Comparison of ENCODE assay signal across 16 cellular contexts in the genomic region with DNA sequence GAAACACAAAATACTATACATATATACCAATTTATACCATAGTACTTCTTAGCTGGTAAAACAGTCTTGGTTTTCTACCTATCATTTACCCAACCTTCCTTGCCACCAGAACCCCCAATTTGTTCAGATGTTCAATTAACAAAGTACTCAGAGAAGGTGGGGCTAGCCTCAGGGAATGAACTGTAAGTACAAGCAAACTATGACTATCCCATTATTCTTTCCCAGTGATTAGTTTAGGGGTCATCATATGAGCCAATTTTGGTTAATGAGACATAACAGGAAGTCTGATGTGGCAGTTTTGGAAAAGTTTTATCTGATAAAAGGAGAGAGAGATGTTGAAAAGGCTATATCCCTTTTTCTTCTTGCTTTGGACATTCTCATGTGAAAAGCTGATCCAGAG.
"Had no signal": no experiment of that assay in that cellular context is flagged by ENCODE, and none has a peak within 500 bp of the region (broad histone marks: within the 10 kb centered on the region; RNA-seq: fewer than 3 reads in every experiment).

No MANE protein-coding gene starts in this region.

- ATAC-seq: activated T-helper 17 cell treated with anti-CD3 and anti-CD28 coated beads, Interleukin-2, amount 50 U/mL, for 72 hours; heart right ventricle; left lung; right lobe of liver; T-helper 17 cell had no signal

- H3K4me3 ChIP-seq: heart right ventricle, left lung, right lobe of liver, suprapubic skin had no signal

- DNase-seq: activated B cell treated with CpG ODN at 0.5 μM for 24 hours; activated CD4-positive, alpha-beta T cell treated with anti-CD3 and anti-CD28 coated beads, Interleukin-2, amount 10 ng/mL, durations not matched to agents 24 days and 14 days; activated naive CD4-positive, alpha-beta T cell treated with anti-CD3 and anti-CD28 coated beads for 36 hours; cortex of kidney; effector memory CD4-positive, alpha-beta T cell; erythroblast; heart right ventricle; left lung; mesendoderm; occipital lobe; right lobe of liver; stimulated activated CD4-positive, alpha-beta T cell treated with anti-CD3 and anti-CD28 coated beads, Interleukin-2, amount 100 ng/mL, for 24 hours; stimulated activated naive CD4-positive, alpha-beta T cell; T-helper 17 cell had no signal
